Comparison of ENCODE assay signal across 2 cellular contexts in genomic region chr15:63559753-63560152, GRCh38.
TF ChIP-seq lines count a peak whose summit lies in the region.

No MANE protein-coding gene starts in this region.

TF ChIP-seq in WTC11, 78 proteins besides CTCF, POLR2A, EP300 and RAD21:
- TF ChIP-seq IRF2 (CRISPR knock-in tag; IDR thresholded peaks at IDR 0.05; ENCODE audit: borderline replicate concordance, low read depth) (no peak), FOXP4 (CRISPR knock-in tag; IDR thresholded peaks at IDR 0.05) (peak; percentile 38; the same call in 1 of the 2 replicates), ZNF423 (CRISPR knock-in tag; IDR thresholded peaks at IDR 0.05) (peak; percentile 59; the same call in 1 of the 2 replicates), JAZF1 (CRISPR knock-in tag; IDR thresholded peaks at IDR 0.05) (no peak), IRF1 (CRISPR knock-in tag; IDR thresholded peaks at IDR 0.05) (no peak), TEAD1 (CRISPR knock-in tag; IDR thresholded peaks at IDR 0.05) (peak; percentile 67; the same call in 1 of the 2 replicates)

TF ChIP-seq in H1, 55 proteins besides CTCF, POLR2A, EP300 and RAD21:
- TF ChIP-seq CHD7 (IDR thresholded peaks at IDR 0.05; ENCODE audit: insufficient replicate concordance, low read length) (peak; percentile 62), GTF2F1 (IDR thresholded peaks at IDR 0.05; ENCODE audit: borderline replicate concordance, low read depth, low read length) (no peak), BCL11A (IDR thresholded peaks at IDR 0.05; ENCODE audit: low read depth in 2 of 2, low read length in 2 of 2) (peak in 1 of 2 experiments; percentile 67), SIN3A (conservative IDR thresholded peaks at IDR 0.05 in 1 of 2, IDR thresholded peaks at IDR 0.05 in 1 of 2; ENCODE audit: low read depth in 1 of 2, low read length in 2 of 2) (no peak), SP1 (IDR thresholded peaks at IDR 0.05; ENCODE audit: low read depth, low read length) (0 out of 2 replicates have a peak, but pooled peaks have one; percentile 23), CHD1 (IDR thresholded peaks at IDR 0.05; ENCODE audit: low read depth, low read length) (no peak), TEAD4 (IDR thresholded peaks at IDR 0.05; ENCODE audit: low read depth, low read length) (peak; percentile 68)
TF ChIP-seq in H1: peak in this region for 4.
